ENCODE assay signal across 9 cellular contexts in the genomic region with DNA sequence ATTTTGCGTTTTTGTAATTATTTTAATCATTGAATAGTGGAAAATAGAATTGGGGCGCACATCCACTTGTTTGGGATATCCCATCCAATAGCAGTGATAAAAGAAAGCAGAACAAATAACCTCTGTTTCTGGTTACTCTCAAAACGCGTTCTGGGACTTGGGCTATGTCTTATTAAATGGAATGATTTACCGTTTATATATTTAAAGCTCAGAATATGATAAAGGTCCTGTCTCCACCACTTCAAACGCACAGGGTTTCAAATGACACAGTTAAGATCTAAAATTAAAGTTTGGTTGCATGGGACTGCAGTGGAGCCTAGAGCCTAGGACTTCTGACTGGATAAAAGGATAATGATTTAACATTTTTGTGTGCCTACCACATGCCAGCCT. TPM values are rescaled to one million over a fixed set of nuclear protein-coding genes. Genes with fewer than 3 reads are reported as not detected.
DNase-seq lines count a peak whose midpoint lies in the region; ATAC-seq and TF ChIP-seq lines count a peak whose summit lies in the region.
"Had no signal": no experiment of that assay in that cellular context is flagged by ENCODE, and none has a peak within 500 bp of the region (broad histone marks: within the 10 kb centered on the region; RNA-seq: fewer than 3 reads in every experiment).

No MANE protein-coding gene starts in this region.

- H3K9me2 ChIP-seq in OCI-LY7 (ENCODE audit: insufficient read depth, low read length), result no peaks in the 10 kb centered on the region

- DNase-seq in GM06990 (ENCODE audit: extremely low read depth, insufficient read length), result no peak
- peak; percentile 14 for DNase-seq in OCI-LY7 (ENCODE audit: low spot score)
- DNase-seq in epithelial cell of proximal tubule (ENCODE audit: low read depth), result no peak
- DNase-seq in pons (ENCODE audit: low spot score), result peak; percentile 57
- DNase-seq in NCI-H1417 treated with DMSO at 0.1 percent for 48 hours (lab: John Stamatoyannopoulos, UW), result no peak
- DNase-seq in MV-4-11 (lab: John Stamatoyannopoulos, UW), result no peak
- DNase-seq: islet precursor cell had no signal

- TF ChIP-seq CTCF in GM06990 (IDR thresholded peaks at IDR 0.05; ENCODE audit: insufficient read depth, low read length, poor library complexity, severe bottlenecking) (no peak), OCI-LY7 (conservative IDR thresholded peaks at IDR 0.05; ENCODE audit: low read length) (no peak), epithelial cell of proximal tubule (conservative IDR thresholded peaks at IDR 0.05; ENCODE audit: low read depth, low read length) (no peak)

- peak overlapping the region; percentile 92 for H3K27ac ChIP-seq in OCI-LY7 (ENCODE audit: low read depth, low read length, poor library complexity, severe bottlenecking)

- POLR2A ChIA-PET in OCI-LY7 (lab: Charles Lee), result interaction anchor here (1.1 to 1.9 kb wide), 4 partner anchors 10 to 369 kb away, joined by 3 to 7 read pairs (median 4); no protein-coding TSS in a partner anchor

- H4K20me1 ChIP-seq in OCI-LY7 (ENCODE audit: insufficient read depth, low read length), result peaks cover 26% of the 10 kb centered on the region

- no TSS peak for BruUV-seq in OCI-LY7 (replicated peaks; lab: Mats Ljungman, UMichigan)

- intact Hi-C loops in OCI-LY7 (cut with micrococcal nuclease; ENCODE audit: unreplicated experiment), result loop anchor here (5.0 to 10.0 kb wide), 3 partner anchors 198 to 407 kb away; a partner anchor contains a TSS

- peaks cover 59% of the 10 kb centered on the region for H3K79me2 ChIP-seq in OCI-LY7 (ENCODE audit: insufficient read depth, low read depth, low read length)

- no peaks in the 10 kb centered on the region for H3K27me3 ChIP-seq in GM06990 (replicated peaks; ENCODE audit: control insufficient read depth, insufficient read depth, low read length)

- peaks cover 6% of the 10 kb centered on the region for H3K36me3 ChIP-seq in GM06990 (ENCODE audit: control insufficient read depth, insufficient read depth, low read length)
- H3K36me3 ChIP-seq in OCI-LY7 (ENCODE audit: insufficient read depth, low read length), result peaks cover 27% of the 10 kb centered on the region

- H2AFZ ChIP-seq in OCI-LY7 (ENCODE audit: low read length), result no peak overlapping the region; the same call in 1 of the 2 replicates

- H3K9me3 ChIP-seq in OCI-LY7 (ENCODE audit: low read length), result no peaks in the 10 kb centered on the region

- CTCF ChIA-PET in OCI-LY7 (lab: Charles Lee; ENCODE audit: unreplicated experiment), result interaction anchor here (1.6 kb wide), 1 partner anchor 10 kb away, joined by 5 read pairs; no protein-coding TSS in a partner anchor

- H3K4me2 ChIP-seq in OCI-LY7 (ENCODE audit: low read length), result peak overlapping the region; percentile 83

- ATAC-seq in HG02870 (IDR thresholded peaks at IDR 0.05; ENCODE audit: unreplicated experiment) (no peak), esophagus mucosa (no peak)

- peaks cover 43% of the 10 kb centered on the region for H3K4me1 ChIP-seq in OCI-LY7 (ENCODE audit: insufficient read depth, low read length, poor library complexity, severe bottlenecking)

- H3K4me3 ChIP-seq in GM06990 (replicated peaks; ENCODE audit: low read depth, low read length) (peak overlapping the region; percentile 89), OCI-LY7 (ENCODE audit: low read depth, low read length, poor library complexity, severe bottlenecking) (peak overlapping the region; percentile 96), epithelial cell of proximal tubule (ENCODE audit: low read depth, low read length) (peak overlapping the region; percentile 95)

RNA-seq across cellular contexts. Expression of a gene that starts 2.3 kb away (rescaled TPM):
- total RNA-seq in OCI-LY7 (2014; rRNA removed; shearing (Covaris generic)), result 1,862 and 1,909 TPM in 2 replicates
- 490 and 1,029 TPM in 2 replicates for total RNA-seq in OCI-LY7 (2022)
- total RNA-seq in epithelial cell of proximal tubule, result 1,872 and 3,297 TPM in 2 replicates
- 681 TPM for total RNA-seq in esophagus mucosa

Comparison
In these comparisons a context has a peak if more than half of its experiments do, and no peak if none do; other contexts are left out.
1. DNase-seq: peak in OCI-LY7 (single experiment) and pons (single experiment); none in GM06990 (single experiment), epithelial cell of proximal tubule (single experiment), NCI-H1417 treated with DMSO at 0.1 percent for 48 hours (single experiment) and MV-4-11 (single experiment).
2. Peak in every context shown above with its lines, with median percentiles within 50 percentile points of each other: H3K4me3 ChIP-seq.